12 cellular contexts compared by ENCODE assay signal in genomic region chr17:32491371-32492280, GRCh38. TPM values are rescaled to one million over a fixed set of nuclear protein-coding genes. Genes with fewer than 3 reads are reported as not detected.
DNase-seq lines count a peak whose midpoint lies in the region; ATAC-seq, FAIRE-seq and TF ChIP-seq lines count a peak whose summit lies in the region.
"Had no signal": no experiment of that assay in that cellular context is flagged by ENCODE, and none has a peak within 500 bp of the region (broad histone marks: within the 10 kb centered on the region; RNA-seq: fewer than 3 reads in every experiment).

No MANE protein-coding gene starts in this region.

- H3K27me3 Mint-ChIP-seq in mesothelial cell of epicardium (ENCODE audit: low read depth): no peaks in the 10 kb centered on the region

- no peak for ATAC-seq in HG03460 (IDR thresholded peaks at IDR 0.05; ENCODE audit: unreplicated experiment)
- ATAC-seq: foreskin keratinocyte had no signal

- TF ChIP-seq CTCF in mesothelial cell of epicardium (IDR thresholded peaks at IDR 0.05; ENCODE audit: unreplicated experiment): no peak

- no peaks in the 10 kb centered on the region for H3K9me3 Mint-ChIP-seq in mesothelial cell of epicardium

- peak; percentile 4 for FAIRE-seq in GM19239 (lab: Jason Lieb, UNC)
- FAIRE-seq: astrocyte had no signal

- H3K27ac Mint-ChIP-seq in mesothelial cell of epicardium: peak overlapping the region; percentile 8

- DNase-seq in COLO829 (ENCODE audit: low spot score) (peak; percentile 28), GM19239 (ENCODE audit: insufficient read length, low spot score) (no peak), mesothelial cell of epicardium (ENCODE audit: low spot score in 2 of 2, unreplicated experiment in 2 of 2) (no peak), AML-193 (lab: John Stamatoyannopoulos, UW) (no peak), NCI-H146 (lab: John Stamatoyannopoulos, UW) (no peak), NCI-H446 (lab: John Stamatoyannopoulos, UW) (no peak)
- peak; percentile 51 to 65 for DNase-seq in activated T-cell treated with anti-CD3 and anti-CD28 coated beads, Interleukin-2, amount 50 U/mL, for 48 hours
- DNase-seq: DMS79, foreskin keratinocyte, NCI-H187 had no signal

- H3K36me3 Mint-ChIP-seq in mesothelial cell of epicardium: peaks cover 5% of the 10 kb centered on the region

- H3K4me3 Mint-ChIP-seq in mesothelial cell of epicardium: no peak overlapping the region

- peaks cover 9% of the 10 kb centered on the region for H3K4me1 Mint-ChIP-seq in mesothelial cell of epicardium

RNA-seq across cellular contexts. Expression of gene CDK5R1, which starts 4.8 kb away (rescaled TPM):
- total RNA-seq in mesothelial cell of epicardium: 4.5 to 4.8 TPM (median 4.6 TPM) in 3 replicates

RNA-seq across cellular contexts. Expression of gene PSMD11, which starts 47.3 kb away (rescaled TPM):
- total RNA-seq in mesothelial cell of epicardium: 90.5 to 95.0 TPM (median 94.9 TPM) in 3 replicates

Comparison
In these comparisons a context has a peak if more than half of its experiments do, and no peak if none do; other contexts are left out.
1. DNase-seq: peak in COLO829 (single experiment) and activated T-cell treated with anti-CD3 and anti-CD28 coated beads, Interleukin-2, amount 50 U/mL, for 48 hours (2 of 2); none in GM19239 (single experiment), mesothelial cell of epicardium (0 of 2), AML-193 (0 of 2), NCI-H146 (single experiment) and NCI-H446 (0 of 2).